7 cellular contexts compared by ENCODE assay signal in the genomic region with DNA sequence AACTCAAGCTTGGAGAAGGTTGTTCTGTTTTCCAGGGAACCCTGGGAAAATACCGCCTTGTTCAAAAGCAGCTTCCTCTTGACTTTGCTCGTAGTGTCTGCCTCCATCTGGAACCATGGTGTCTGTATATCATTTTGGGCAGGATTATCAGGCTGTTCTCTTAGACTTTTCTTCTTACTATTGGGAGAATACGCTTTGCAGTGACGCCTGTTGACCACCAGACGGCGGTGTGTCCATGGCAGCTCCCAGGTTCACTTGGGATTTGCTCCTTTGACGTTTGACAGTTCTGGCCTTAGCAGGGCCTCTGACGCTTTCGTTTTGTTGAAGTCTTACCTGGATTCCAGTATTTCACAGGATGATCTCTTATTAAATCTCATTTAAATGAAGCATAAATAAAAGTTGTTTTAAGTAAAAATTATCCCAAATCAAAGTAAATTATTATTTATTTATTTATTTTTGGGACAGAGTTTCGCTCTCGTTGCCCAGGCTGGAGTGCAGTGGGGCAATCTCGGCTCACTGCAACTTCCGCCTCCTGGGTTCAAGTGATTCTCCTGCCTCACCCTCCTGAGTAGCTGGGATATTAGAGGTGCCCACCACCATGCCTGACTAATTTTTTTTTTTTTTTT. TPM values are rescaled to one million over a fixed set of nuclear protein-coding genes. Genes with fewer than 3 reads are reported as not detected.
DNase-seq lines count a peak whose midpoint lies in the region; ATAC-seq and TF ChIP-seq lines count a peak whose summit lies in the region.

No MANE protein-coding gene starts in this region.

- peaks cover 0 to 52% (median 2%) of the 10 kb centered on the region in 3 donors for H3K36me3 ChIP-seq in tibial nerve

- peak in 1 of 2 donors; percentile 39 for TF ChIP-seq EP300 in tibial nerve (IDR thresholded peaks at IDR 0.05)

- H3K27ac ChIP-seq in tibial nerve: peak overlapping the region in 2 of 4 donors; percentile 20 to 26

- H3K9me3 ChIP-seq in tibial nerve: no peaks in the 10 kb centered on the region

- H3K27me3 Mint-ChIP-seq in naive B cell: no peaks in the 10 kb centered on the region

- peaks cover 17 to 31% of the 10 kb centered on the region in 2 donors for H3K36me3 Mint-ChIP-seq in naive B cell

- H3K27ac Mint-ChIP-seq in naive B cell: peak overlapping the region in 3 of 6 donors; percentile 64 to 73 (median 72)

- no peak overlapping the region for H3K4me3 Mint-ChIP-seq in naive B cell

- no peaks in the 10 kb centered on the region for H3K9me3 Mint-ChIP-seq in naive B cell

- peaks cover 20 to 33% (median 27%) of the 10 kb centered on the region in 3 donors for H3K4me1 Mint-ChIP-seq in naive B cell

- DNase-seq in GM10248 (ENCODE audit: extremely low spot score): peak; percentile 69
- DNase-seq in NCI-H446 treated with DMSO at 0.1 percent for 48 hours (lab: John Stamatoyannopoulos, UW): peak; percentile 29
- peak; percentile 48 to 57 for DNase-seq in activated CD4-positive, alpha-beta T cell treated with anti-CD3 and anti-CD28 coated beads, Interleukin-2, amount 50 U/mL, for 48 hours
- no peak for DNase-seq in epithelial cell of proximal tubule (ENCODE audit: low read depth)
- peak; percentile 28 for DNase-seq in naive B cell
- peak in 1 of 2 donors; percentile 33 for DNase-seq in tibial nerve (ENCODE audit: low spot score in 2 of 2)

- H3K4me1 ChIP-seq in tibial nerve: peaks cover 0 to 31% (median 9%) of the 10 kb centered on the region in 4 donors

- TF ChIP-seq CTCF in GM10248 (IDR thresholded peaks at IDR 0.05; ENCODE audit: control extremely low read depth, extremely low read depth, low read depth, missing control alignments) (peak; percentile 93), epithelial cell of proximal tubule (conservative IDR thresholded peaks at IDR 0.05; ENCODE audit: low read depth, low read length) (peak; percentile 100), tibial nerve (IDR thresholded peaks at IDR 0.05) (peak; percentile 81 to 99 (median 93))

- TF ChIP-seq POLR2A in tibial nerve (IDR thresholded peaks at IDR 0.05): no peak

- POLR2A ChIA-PET in GM10248 (lab: Yijun Ruan, JAX): no interaction called here

- WGBS in tibial nerve, 2 donors: 40 to 41% methylated on average over 13 of the region's 13 CpGs

- ATAC-seq in HG02759 (IDR thresholded peaks at IDR 0.05; ENCODE audit: unreplicated experiment): peak; percentile 63
- peak; percentile 27 to 44 for ATAC-seq in naive B cell (ENCODE audit: low read depth in 2 of 2)

- H3K4me3 ChIP-seq in epithelial cell of proximal tubule (ENCODE audit: low read depth, low read length): no peak overlapping the region
- no peak overlapping the region for H3K4me3 ChIP-seq in tibial nerve

- H3K27me3 ChIP-seq in tibial nerve: no peaks in the 10 kb centered on the region

- CTCF ChIA-PET in GM10248 (lab: Yijun Ruan, JAX): interaction anchor here (0.6 to 5.5 kb wide), 42 partner anchors 10 to 1317 kb away, joined by 3 to 93 read pairs (median 4); a partner anchor contains a TSS

RNA-seq across cellular contexts. Expression of a gene that starts 41.8 kb away (rescaled TPM):
- total RNA-seq in epithelial cell of proximal tubule: not detected in 2 replicates
- not detected for polyA plus RNA-seq in naive B cell (ENCODE audit: low read depth in 6 of 6)
- under 1 TPM in 1 of 4 donors, not detected in 3; 0.20 TPM for total RNA-seq in tibial nerve
